ENCODE assay signal across 22 cellular contexts in genomic region chr17:57630736-57631135, GRCh38.
DNase-seq lines count a peak whose midpoint lies in the region; ATAC-seq and TF ChIP-seq lines count a peak whose summit lies in the region.
"Had no signal": no experiment of that assay in that cellular context is flagged by ENCODE, and none has a peak within 500 bp of the region (broad histone marks: within the 10 kb centered on the region; RNA-seq: fewer than 3 reads in every experiment).

No MANE protein-coding gene starts in this region.

- H3K4me1 Mint-ChIP-seq in activated CD8-positive, alpha-beta memory T cell treated with anti-CD3 and anti-CD28 coated beads, Interleukin-2, amount 10 ng/mL, durations not matched to agents 7 days and 5 days = no peaks in the 10 kb centered on the region
- H3K4me1 Mint-ChIP-seq in activated B cell treated with CpG ODN at 0.5 μM for 24 hours (peaks cover 59% of the 10 kb centered on the region), naive B cell (peaks cover 36 to 59% (median 57%) of the 10 kb centered on the region in 3 donors)
- peaks cover 40 to 70% of the 10 kb centered on the region in 2 donors for H3K4me1 Mint-ChIP-seq in stimulated activated naive B cell treated with anti-CD40 and anti-IgM and Interleukin-4, amounts not matched to agents 10 μg/mL and 1 μg/mL and 100 μg/mL, for 72 hours

- POLR2A ChIA-PET in activated B cell treated with CpG ODN at 0.5 μM for 24 hours (lab: Charles Lee) = interaction anchor here (1.5 to 1.6 kb wide), 2 partner anchors 25 to 27 kb away, joined by 6 read pairs; no protein-coding TSS in a partner anchor

- H3K27ac Mint-ChIP-seq in activated CD8-positive, alpha-beta memory T cell treated with anti-CD3 and anti-CD28 coated beads, Interleukin-2, amount 10 ng/mL, durations not matched to agents 7 days and 5 days = peak overlapping the region; percentile 9
- H3K27ac Mint-ChIP-seq in activated B cell treated with CpG ODN at 0.5 μM for 24 hours = peak overlapping the region; percentile 83
- H3K27ac Mint-ChIP-seq in naive B cell = peak overlapping the region; percentile 39 to 94 (median 77)
- peak overlapping the region; percentile 31 for H3K27ac Mint-ChIP-seq in stimulated activated naive B cell treated with anti-CD40 and anti-IgM and Interleukin-4, amounts not matched to agents 10 μg/mL and 1 μg/mL and 100 μg/mL, for 72 hours

- no peak overlapping the region for H3K4me3 Mint-ChIP-seq in activated CD8-positive, alpha-beta memory T cell treated with anti-CD3 and anti-CD28 coated beads, Interleukin-2, amount 10 ng/mL, durations not matched to agents 7 days and 5 days
- H3K4me3 Mint-ChIP-seq in activated B cell treated with CpG ODN at 0.5 μM for 24 hours (no peak overlapping the region), naive B cell (peak overlapping the region in 3 of 8 donors; percentile 1 to 80 (median 56))
- no peak overlapping the region for H3K4me3 Mint-ChIP-seq in stimulated activated naive B cell treated with anti-CD40 and anti-IgM and Interleukin-4, amounts not matched to agents 10 μg/mL and 1 μg/mL and 100 μg/mL, for 72 hours

- H3K27me3 Mint-ChIP-seq in activated CD8-positive, alpha-beta memory T cell treated with anti-CD3 and anti-CD28 coated beads, Interleukin-2, amount 10 ng/mL, durations not matched to agents 7 days and 5 days = no peaks in the 10 kb centered on the region
- H3K27me3 Mint-ChIP-seq in activated B cell treated with CpG ODN at 0.5 μM for 24 hours (no peaks in the 10 kb centered on the region), naive B cell (no peaks in the 10 kb centered on the region)
- no peaks in the 10 kb centered on the region for H3K27me3 Mint-ChIP-seq in stimulated activated naive B cell treated with anti-CD40 and anti-IgM and Interleukin-4, amounts not matched to agents 10 μg/mL and 1 μg/mL and 100 μg/mL, for 72 hours

- peaks cover 20% of the 10 kb centered on the region for H3K36me3 Mint-ChIP-seq in activated CD8-positive, alpha-beta memory T cell treated with anti-CD3 and anti-CD28 coated beads, Interleukin-2, amount 10 ng/mL, durations not matched to agents 7 days and 5 days
- H3K36me3 Mint-ChIP-seq in activated B cell treated with CpG ODN at 0.5 μM for 24 hours (ENCODE audit: low read depth) (peaks cover 34% of the 10 kb centered on the region), naive B cell (peaks cover 7 to 25% of the 10 kb centered on the region in 2 donors)
- peaks cover 54 to 68% of the 10 kb centered on the region in 2 donors for H3K36me3 Mint-ChIP-seq in stimulated activated naive B cell treated with anti-CD40 and anti-IgM and Interleukin-4, amounts not matched to agents 10 μg/mL and 1 μg/mL and 100 μg/mL, for 72 hours

- no peak for TF ChIP-seq CTCF in activated B cell treated with CpG ODN at 0.5 μM for 24 hours (IDR thresholded peaks at IDR 0.05)

- CTCF ChIA-PET in activated CD8-positive, alpha-beta memory T cell treated with anti-CD3 and anti-CD28 coated beads, Interleukin-2, amount 10 ng/mL, durations not matched to agents 7 days and 5 days (lab: Charles Lee) = interaction anchor here (1.6 kb wide), 1 partner anchor 41 kb away, joined by 7 read pairs; no protein-coding TSS in a partner anchor
- CTCF ChIA-PET in activated B cell treated with CpG ODN at 0.5 μM for 24 hours (lab: Charles Lee) = no interaction called here

- no peaks in the 10 kb centered on the region for H3K9me3 Mint-ChIP-seq in activated CD8-positive, alpha-beta memory T cell treated with anti-CD3 and anti-CD28 coated beads, Interleukin-2, amount 10 ng/mL, durations not matched to agents 7 days and 5 days (ENCODE audit: low read depth)
- H3K9me3 Mint-ChIP-seq in activated B cell treated with CpG ODN at 0.5 μM for 24 hours (peaks cover 2% of the 10 kb centered on the region), naive B cell (peaks cover 0 to 8% (median 0%) of the 10 kb centered on the region in 7 donors)
- peaks cover 0 to 6% of the 10 kb centered on the region in 2 donors for H3K9me3 Mint-ChIP-seq in stimulated activated naive B cell treated with anti-CD40 and anti-IgM and Interleukin-4, amounts not matched to agents 10 μg/mL and 1 μg/mL and 100 μg/mL, for 72 hours

- ATAC-seq in activated CD8-positive, alpha-beta memory T cell treated with anti-CD3 and anti-CD28 coated beads, Interleukin-2, amount 10 ng/mL, durations not matched to agents 7 days and 5 days = no peak
- ATAC-seq in activated B cell treated with CpG ODN at 0.5 μM for 24 hours (ENCODE audit: low read depth) (no peak), naive B cell (ENCODE audit: low read depth in 2 of 2) (no peak), GM18520 (IDR thresholded peaks at IDR 0.05; ENCODE audit: unreplicated experiment) (no peak), HG02884 (IDR thresholded peaks at IDR 0.05; ENCODE audit: unreplicated experiment) (no peak), GM21360 (IDR thresholded peaks at IDR 0.05; ENCODE audit: unreplicated experiment) (no peak)
- no peak for ATAC-seq in stimulated activated naive B cell treated with anti-CD40 and anti-IgM and Interleukin-4, amounts not matched to agents 10 μg/mL and 1 μg/mL and 100 μg/mL, for 72 hours (replicated peaks)
- ATAC-seq: HCT116, K562 had no signal

- intact Hi-C loops in activated B cell treated with CpG ODN at 0.5 μM for 24 hours (cut with micrococcal nuclease) = no loop called here

- DNase-seq in activated CD8-positive, alpha-beta memory T cell treated with anti-CD3 and anti-CD28 coated beads, Interleukin-2, amount 10 ng/mL, durations not matched to agents 7 days and 5 days = no peak
- no peak for DNase-seq in activated CD8-positive, alpha-beta memory T cell treated with anti-CD3 and anti-CD28 coated beads for 24 hours
- DNase-seq in activated B cell treated with CpG ODN at 0.5 μM for 24 hours (no peak), naive B cell (no peak)
- DNase-seq in stimulated activated naive B cell treated with anti-CD40 and anti-IgM and Interleukin-4, amounts not matched to agents 10 μg/mL and 1 μg/mL and 100 μg/mL, for 72 hours = no peak
- DNase-seq: 8988T; Caco-2; DMS153; GOT3; NCI-H1105; NCI-H1694; NCI-H2081 treated with DMSO at 0.1 percent for 48 hours; NCI-H510A; NCI-H748 treated with DMSO at 0.1 percent for 48 hours; NK-92 treated with Interleukin-12 subunit alpha and Interleukin-12 subunit beta, amount 100 ng/mL, for 24 hours; RPMI8226; SHP77 treated with DMSO at 0.1 percent for 48 hours had no signal

Comparison
In these comparisons a context has a peak if more than half of its experiments do, and no peak if none do; other contexts are left out.
1. H3K27ac Mint-ChIP-seq: peak in every context shown above with its lines; median percentile 83 in activated B cell treated with CpG ODN at 0.5 μM for 24 hours; 77 in naive B cell; 31 in stimulated activated naive B cell treated with anti-CD40 and anti-IgM and Interleukin-4, amounts not matched to agents 10 μg/mL and 1 μg/mL and 100 μg/mL, for 72 hours; 9 in activated CD8-positive, alpha-beta memory T cell treated with anti-CD3 and anti-CD28 coated beads, Interleukin-2, amount 10 ng/mL, durations not matched to agents 7 days and 5 days.